30 cellular contexts compared by ENCODE assay signal in genomic region chr7:6210973-6211372, GRCh38.
"Had no signal": no experiment of that assay in that cellular context is flagged by ENCODE, and none has a peak within 500 bp of the region (broad histone marks: within the 10 kb centered on the region; RNA-seq: fewer than 3 reads in every experiment).

No MANE protein-coding gene starts in this region.

- H3K4me3 ChIP-seq: ascending aorta, breast epithelium, SJCRH30, SK-N-MC had no signal

- H3K27me3 Mint-ChIP-seq: activated naive CD4-positive, alpha-beta T cell treated with anti-CD3 and anti-CD28 coated beads, Interleukin-2, amount 50 U/mL, for 24 hours; activated T-cell treated with anti-CD3 and anti-CD28 coated beads, Interleukin-2, amount 50 U/mL, for 24 hours had no signal

- H3K9me3 ChIP-seq: ascending aorta, breast epithelium had no signal

- H3K4me1 Mint-ChIP-seq: activated B cell treated with CpG ODN at 0.5 μM for 24 hours; activated naive CD4-positive, alpha-beta T cell treated with anti-CD3 and anti-CD28 coated beads, Interleukin-2, amount 50 U/mL, for 24 hours had no signal

- H3K27ac ChIP-seq: ascending aorta, breast epithelium, SJCRH30, SK-N-MC had no signal

- H3K27me3 ChIP-seq: ascending aorta, breast epithelium, SJCRH30 had no signal

- DNase-seq: activated B cell treated with CpG ODN at 0.5 μM for 24 hours; activated CD4-positive, alpha-beta T cell treated with anti-CD3 and anti-CD28 coated beads for 48 hours; activated CD4-positive, alpha-beta T cell treated with anti-CD3 and anti-CD28 coated beads, Interleukin-2, amount 50 U/mL, for 4 hours; activated CD4-positive, CD25-positive, alpha-beta regulatory T cell treated with anti-CD3 and anti-CD28 coated beads, Interleukin-2, amount 50 U/mL, for 72 hours; activated CD8-positive, alpha-beta T cell treated with anti-CD3 and anti-CD28 coated beads, Interleukin-2, amount 10 ng/mL, durations not matched to agents 7 days and 5 days; activated gamma-delta T cell; activated naive CD4-positive, alpha-beta T cell treated with Interleukin-2 at 50 U/mL for 16 hours; activated naive CD8-positive, alpha-beta T cell treated with anti-CD3 and anti-CD28 coated beads, Interleukin-2, amount 10 ng/mL, durations not matched to agents 7 days and 5 days; activated T-cell treated with anti-CD3 and anti-CD28 coated beads, Interleukin-2, amount 50 U/mL, for 24 hours; amygdala; Kasumi-1; MM.1S; MV-4-11; NCI-H1092; NCI-H1436 treated with DMSO at 0.1 percent for 48 hours; NCI-H1694 treated with DMSO at 0.1 percent for 48 hours; NCI-H2029; NCI-H2227 treated with DMSO at 0.1 percent for 48 hours; NCI-H446; NCI-H510A treated with DMSO at 0.1 percent for 48 hours; SHP77; SJCRH30 had no signal

- H3K36me3 Mint-ChIP-seq: activated naive CD8-positive, alpha-beta T cell treated with anti-CD3 and anti-CD28 coated beads, Interleukin-2, amount 10 ng/mL, durations not matched to agents 7 days and 5 days had no signal

- H3K36me3 ChIP-seq: ascending aorta, breast epithelium, SJCRH30 had no signal

- H3K4me1 ChIP-seq: breast epithelium, SJCRH30 had no signal

- H3K27ac Mint-ChIP-seq: activated B cell treated with CpG ODN at 0.5 μM for 24 hours; activated CD8-positive, alpha-beta T cell treated with anti-CD3 and anti-CD28 coated beads, Interleukin-2, amount 10 ng/mL, durations not matched to agents 7 days and 5 days; activated naive CD4-positive, alpha-beta T cell treated with anti-CD3 and anti-CD28 coated beads, Interleukin-2, amount 50 U/mL, for 24 hours; activated naive CD8-positive, alpha-beta T cell treated with anti-CD3 and anti-CD28 coated beads, Interleukin-2, amount 10 ng/mL, durations not matched to agents 7 days and 5 days; activated T-cell treated with anti-CD3 and anti-CD28 coated beads, Interleukin-2, amount 50 U/mL, for 24 hours; activated T-helper 2 cell treated with anti-CD3 and anti-CD28 coated beads, Interferon-gamma antibody, Interleukin-2, Interleukin-4, amounts not matched to agents 10 μg/mL and 5 μg/mL and 100 μg/mL, durations not matched to agents 14 hours and 24 hours and 36 hours; T-helper 1 cell treated with Interleukin-12 subunit alpha and Interleukin-12 subunit beta and Interleukin-4 antibody, amounts not matched to agents 30 μg/mL and 1 μg/mL, for 36 hours; T-helper 2 cell treated with Interferon-gamma antibody and Interleukin-4, amounts not matched to agents 5 μg/mL and 100 μg/mL, for 36 hours had no signal

- ATAC-seq: activated CD8-positive, alpha-beta T cell treated with anti-CD3 and anti-CD28 coated beads, Interleukin-2, amount 10 ng/mL, durations not matched to agents 7 days and 5 days; Panc1 had no signal

- H3K4me3 Mint-ChIP-seq: activated B cell treated with CpG ODN at 0.5 μM for 24 hours; activated CD8-positive, alpha-beta T cell treated with anti-CD3 and anti-CD28 coated beads, Interleukin-2, amount 10 ng/mL, durations not matched to agents 7 days and 5 days; activated naive CD4-positive, alpha-beta T cell treated with anti-CD3 and anti-CD28 coated beads, Interleukin-2, amount 50 U/mL, for 24 hours; activated naive CD8-positive, alpha-beta T cell treated with anti-CD3 and anti-CD28 coated beads, Interleukin-2, amount 10 ng/mL, durations not matched to agents 7 days and 5 days; activated T-cell treated with anti-CD3 and anti-CD28 coated beads, Interleukin-2, amount 50 U/mL, for 24 hours; T-helper 1 cell treated with Interleukin-12 subunit alpha and Interleukin-12 subunit beta and Interleukin-4 antibody, amounts not matched to agents 30 μg/mL and 1 μg/mL, for 36 hours; T-helper 2 cell treated with Interferon-gamma antibody and Interleukin-4, amounts not matched to agents 5 μg/mL and 100 μg/mL, for 36 hours had no signal

- H3K9me3 Mint-ChIP-seq: activated B cell treated with CpG ODN at 0.5 μM for 24 hours; activated naive CD4-positive, alpha-beta T cell treated with anti-CD3 and anti-CD28 coated beads, Interleukin-2, amount 50 U/mL, for 24 hours; activated T-cell treated with anti-CD3 and anti-CD28 coated beads, Interleukin-2, amount 50 U/mL, for 24 hours; activated T-helper 2 cell treated with anti-CD3 and anti-CD28 coated beads, Interferon-gamma antibody, Interleukin-2, Interleukin-4, amounts not matched to agents 10 μg/mL and 5 μg/mL and 100 μg/mL, durations not matched to agents 14 hours and 24 hours and 36 hours; T-helper 1 cell treated with Interleukin-12 subunit alpha and Interleukin-12 subunit beta and Interleukin-4 antibody, amounts not matched to agents 30 μg/mL and 1 μg/mL, for 36 hours; T-helper 2 cell treated with Interferon-gamma antibody and Interleukin-4, amounts not matched to agents 5 μg/mL and 100 μg/mL, for 36 hours had no signal
